Comparison of ENCODE assay signal across 1 cellular context in the genomic region with DNA sequence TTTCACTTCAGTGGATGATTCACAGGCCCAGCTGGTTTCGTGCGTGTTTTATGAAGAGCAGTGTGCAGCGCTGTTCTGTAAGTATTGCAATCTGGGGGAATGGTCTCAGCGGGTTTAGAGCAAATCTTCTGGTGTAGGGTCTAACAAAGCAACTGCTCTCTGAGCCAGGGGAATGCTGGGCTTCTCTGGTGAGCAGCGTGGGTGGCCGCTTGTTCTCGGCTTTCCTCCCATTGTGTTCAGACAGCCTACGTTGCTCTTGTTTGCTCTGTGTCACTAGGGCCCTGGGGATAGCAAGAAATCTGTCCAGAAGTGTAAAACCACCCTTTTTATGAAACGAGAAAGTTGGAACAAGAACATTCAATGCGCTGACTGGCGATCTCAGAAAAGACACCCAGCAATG.
TF ChIP-seq lines count a peak whose summit lies in the region.

No MANE protein-coding gene starts in this region.

TF ChIP-seq in GM23338, 12 proteins besides CTCF, POLR2A, EP300 and RAD21 (continued from another document):
- TF ChIP-seq, protein P1, sequence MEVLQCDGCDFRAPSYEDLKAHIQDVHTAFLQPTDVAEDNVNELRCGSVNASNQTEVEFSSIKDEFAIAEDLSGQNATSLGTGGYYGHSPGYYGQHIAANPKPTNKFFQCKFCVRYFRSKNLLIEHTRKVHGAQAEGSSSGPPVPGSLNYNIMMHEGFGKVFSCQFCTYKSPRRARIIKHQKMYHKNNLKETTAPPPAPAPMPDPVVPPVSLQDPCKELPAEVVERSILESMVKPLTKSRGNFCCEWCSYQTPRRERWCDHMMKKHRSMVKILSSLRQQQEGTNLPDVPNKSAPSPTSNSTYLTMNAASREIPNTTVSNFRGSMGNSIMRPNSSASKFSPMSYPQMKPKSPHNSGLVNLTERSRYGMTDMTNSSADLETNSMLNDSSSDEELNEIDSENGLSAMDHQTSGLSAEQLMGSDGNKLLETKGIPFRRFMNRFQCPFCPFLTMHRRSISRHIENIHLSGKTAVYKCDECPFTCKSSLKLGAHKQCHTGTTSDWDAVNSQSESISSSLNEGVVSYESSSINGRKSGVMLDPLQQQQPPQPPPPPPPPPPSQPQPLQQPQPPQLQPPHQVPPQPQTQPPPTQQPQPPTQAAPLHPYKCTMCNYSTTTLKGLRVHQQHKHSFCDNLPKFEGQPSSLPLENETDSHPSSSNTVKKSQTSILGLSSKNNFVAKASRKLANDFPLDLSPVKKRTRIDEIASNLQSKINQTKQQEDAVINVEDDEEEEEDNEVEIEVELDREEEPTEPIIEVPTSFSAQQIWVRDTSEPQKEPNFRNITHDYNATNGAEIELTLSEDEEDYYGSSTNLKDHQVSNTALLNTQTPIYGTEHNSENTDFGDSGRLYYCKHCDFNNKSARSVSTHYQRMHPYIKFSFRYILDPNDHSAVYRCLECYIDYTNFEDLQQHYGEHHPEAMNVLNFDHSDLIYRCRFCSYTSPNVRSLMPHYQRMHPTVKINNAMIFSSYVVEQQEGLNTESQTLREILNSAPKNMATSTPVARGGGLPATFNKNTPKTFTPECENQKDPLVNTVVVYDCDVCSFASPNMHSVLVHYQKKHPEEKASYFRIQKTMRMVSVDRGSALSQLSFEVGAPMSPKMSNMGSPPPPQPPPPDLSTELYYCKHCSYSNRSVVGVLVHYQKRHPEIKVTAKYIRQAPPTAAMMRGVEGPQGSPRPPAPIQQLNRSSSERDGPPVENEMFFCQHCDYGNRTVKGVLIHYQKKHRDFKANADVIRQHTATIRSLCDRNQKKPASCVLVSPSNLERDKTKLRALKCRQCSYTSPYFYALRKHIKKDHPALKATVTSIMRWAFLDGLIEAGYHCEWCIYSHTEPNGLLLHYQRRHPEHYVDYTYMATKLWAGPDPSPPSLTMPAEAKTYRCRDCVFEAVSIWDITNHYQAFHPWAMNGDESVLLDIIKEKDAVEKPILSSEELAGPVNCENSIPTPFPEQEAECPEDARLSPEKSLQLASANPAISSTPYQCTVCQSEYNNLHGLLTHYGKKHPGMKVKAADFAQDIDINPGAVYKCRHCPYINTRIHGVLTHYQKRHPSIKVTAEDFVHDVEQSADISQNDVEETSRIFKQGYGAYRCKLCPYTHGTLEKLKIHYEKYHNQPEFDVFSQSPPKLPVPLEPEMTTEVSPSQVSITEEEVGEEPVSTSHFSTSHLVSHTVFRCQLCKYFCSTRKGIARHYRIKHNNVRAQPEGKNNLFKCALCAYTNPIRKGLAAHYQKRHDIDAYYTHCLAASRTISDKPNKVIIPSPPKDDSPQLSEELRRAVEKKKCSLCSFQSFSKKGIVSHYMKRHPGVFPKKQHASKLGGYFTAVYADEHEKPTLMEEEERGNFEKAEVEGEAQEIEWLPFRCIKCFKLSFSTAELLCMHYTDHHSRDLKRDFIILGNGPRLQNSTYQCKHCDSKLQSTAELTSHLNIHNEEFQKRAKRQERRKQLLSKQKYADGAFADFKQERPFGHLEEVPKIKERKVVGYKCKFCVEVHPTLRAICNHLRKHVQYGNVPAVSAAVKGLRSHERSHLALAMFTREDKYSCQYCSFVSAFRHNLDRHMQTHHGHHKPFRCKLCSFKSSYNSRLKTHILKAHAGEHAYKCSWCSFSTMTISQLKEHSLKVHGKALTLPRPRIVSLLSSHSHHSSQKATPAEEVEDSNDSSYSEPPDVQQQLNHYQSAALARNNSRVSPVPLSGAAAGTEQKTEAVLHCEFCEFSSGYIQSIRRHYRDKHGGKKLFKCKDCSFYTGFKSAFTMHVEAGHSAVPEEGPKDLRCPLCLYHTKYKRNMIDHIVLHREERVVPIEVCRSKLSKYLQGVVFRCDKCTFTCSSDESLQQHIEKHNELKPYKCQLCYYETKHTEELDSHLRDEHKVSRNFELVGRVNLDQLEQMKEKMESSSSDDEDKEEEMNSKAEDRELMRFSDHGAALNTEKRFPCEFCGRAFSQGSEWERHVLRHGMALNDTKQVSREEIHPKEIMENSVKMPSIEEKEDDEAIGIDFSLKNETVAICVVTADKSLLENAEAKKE (CRISPR knock-in tag; IDR thresholded peaks at IDR 0.05) = no peak
- TF ChIP-seq NANOG (IDR thresholded peaks at IDR 0.05; ENCODE audit: borderline replicate concordance) (no peak), ZNF114 (CRISPR knock-in tag; IDR thresholded peaks at IDR 0.05) (no peak), EZH2phosphoT487 (IDR thresholded peaks at IDR 0.05; ENCODE audit: unreplicated experiment) (no peak), POLR2AphosphoS5 (IDR thresholded peaks at IDR 0.05; ENCODE audit: low read depth) (no peak), EZH2 (IDR thresholded peaks at IDR 0.05; ENCODE audit: low read depth, unreplicated experiment) (no peak)
